ENCODE assay signal across 1 cellular context in the genomic region with DNA sequence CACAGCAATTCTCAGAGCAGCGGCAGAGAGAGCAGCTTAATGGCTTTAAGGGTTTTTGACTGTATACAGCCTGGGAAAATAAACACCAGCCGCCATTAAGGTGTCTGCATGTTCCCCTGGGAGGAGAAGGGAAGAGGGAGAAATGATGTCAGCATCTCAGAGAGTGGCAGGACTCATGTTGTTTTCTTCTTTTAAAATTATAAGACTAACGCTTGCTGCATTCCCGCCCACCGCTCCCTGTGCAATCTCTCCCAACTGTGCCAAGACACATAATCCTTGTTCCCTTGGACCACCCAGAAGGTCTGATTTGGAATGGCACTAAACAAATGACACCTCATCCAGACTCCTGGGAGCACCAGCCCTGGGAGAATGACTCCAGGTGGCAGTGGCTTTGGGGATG.
TF ChIP-seq lines count a peak whose summit lies in the region.

No MANE protein-coding gene starts in this region.

TF ChIP-seq in HEK293, 187 proteins besides CTCF, POLR2A, EP300 and RAD21 (continued from another document):
- TF ChIP-seq, protein P1, sequence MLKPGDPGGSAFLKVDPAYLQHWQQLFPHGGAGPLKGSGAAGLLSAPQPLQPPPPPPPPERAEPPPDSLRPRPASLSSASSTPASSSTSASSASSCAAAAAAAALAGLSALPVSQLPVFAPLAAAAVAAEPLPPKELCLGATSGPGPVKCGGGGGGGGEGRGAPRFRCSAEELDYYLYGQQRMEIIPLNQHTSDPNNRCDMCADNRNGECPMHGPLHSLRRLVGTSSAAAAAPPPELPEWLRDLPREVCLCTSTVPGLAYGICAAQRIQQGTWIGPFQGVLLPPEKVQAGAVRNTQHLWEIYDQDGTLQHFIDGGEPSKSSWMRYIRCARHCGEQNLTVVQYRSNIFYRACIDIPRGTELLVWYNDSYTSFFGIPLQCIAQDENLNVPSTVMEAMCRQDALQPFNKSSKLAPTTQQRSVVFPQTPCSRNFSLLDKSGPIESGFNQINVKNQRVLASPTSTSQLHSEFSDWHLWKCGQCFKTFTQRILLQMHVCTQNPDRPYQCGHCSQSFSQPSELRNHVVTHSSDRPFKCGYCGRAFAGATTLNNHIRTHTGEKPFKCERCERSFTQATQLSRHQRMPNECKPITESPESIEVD (tag by site-specific recombination; IDR thresholded peaks at IDR 0.05): no peak
- no peak for TF ChIP-seq ZNF544 (tag by site-specific recombination; IDR thresholded peaks at IDR 0.05)
- TF ChIP-seq, protein P2, sequence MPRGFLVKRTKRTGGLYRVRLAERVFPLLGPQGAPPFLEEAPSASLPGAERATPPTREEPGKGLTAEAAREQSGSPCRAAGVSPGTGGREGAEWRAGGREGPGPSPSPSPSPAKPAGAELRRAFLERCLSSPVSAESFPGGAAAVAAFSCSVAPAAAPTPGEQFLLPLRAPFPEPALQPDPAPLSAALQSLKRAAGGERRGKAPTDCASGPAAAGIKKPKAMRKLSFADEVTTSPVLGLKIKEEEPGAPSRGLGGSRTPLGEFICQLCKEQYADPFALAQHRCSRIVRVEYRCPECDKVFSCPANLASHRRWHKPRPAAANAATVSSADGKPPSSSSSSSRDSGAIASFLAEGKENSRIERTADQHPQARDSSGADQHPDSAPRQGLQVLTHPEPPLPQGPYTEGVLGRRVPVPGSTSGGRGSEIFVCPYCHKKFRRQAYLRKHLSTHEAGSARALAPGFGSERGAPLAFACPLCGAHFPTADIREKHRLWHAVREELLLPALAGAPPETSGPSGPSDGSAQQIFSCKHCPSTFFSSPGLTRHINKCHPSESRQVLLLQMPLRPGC (tag by site-specific recombination; IDR thresholded peaks at IDR 0.05): peak; percentile 34; the same call in 1 of the 2 replicates
- 0 out of 2 replicates have a peak, but pooled peaks have one; percentile 27 for TF ChIP-seq ZNF600 (tag by site-specific recombination; IDR thresholded peaks at IDR 0.05)
- TF ChIP-seq, protein P3, sequence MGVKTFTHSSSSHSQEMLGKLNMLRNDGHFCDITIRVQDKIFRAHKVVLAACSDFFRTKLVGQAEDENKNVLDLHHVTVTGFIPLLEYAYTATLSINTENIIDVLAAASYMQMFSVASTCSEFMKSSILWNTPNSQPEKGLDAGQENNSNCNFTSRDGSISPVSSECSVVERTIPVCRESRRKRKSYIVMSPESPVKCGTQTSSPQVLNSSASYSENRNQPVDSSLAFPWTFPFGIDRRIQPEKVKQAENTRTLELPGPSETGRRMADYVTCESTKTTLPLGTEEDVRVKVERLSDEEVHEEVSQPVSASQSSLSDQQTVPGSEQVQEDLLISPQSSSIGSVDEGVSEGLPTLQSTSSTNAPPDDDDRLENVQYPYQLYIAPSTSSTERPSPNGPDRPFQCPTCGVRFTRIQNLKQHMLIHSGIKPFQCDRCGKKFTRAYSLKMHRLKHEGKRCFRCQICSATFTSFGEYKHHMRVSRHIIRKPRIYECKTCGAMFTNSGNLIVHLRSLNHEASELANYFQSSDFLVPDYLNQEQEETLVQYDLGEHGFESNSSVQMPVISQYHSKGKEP (tag by site-specific recombination; IDR thresholded peaks at IDR 0.05): 0 out of 2 replicates have a peak, but pooled peaks have one; percentile 9
- TF ChIP-seq ZNF549 (tag by site-specific recombination; IDR thresholded peaks at IDR 0.05): no peak
- no peak for TF ChIP-seq ZNF423 (tag by site-specific recombination; IDR thresholded peaks at IDR 0.05)
- TF ChIP-seq, protein P4, sequence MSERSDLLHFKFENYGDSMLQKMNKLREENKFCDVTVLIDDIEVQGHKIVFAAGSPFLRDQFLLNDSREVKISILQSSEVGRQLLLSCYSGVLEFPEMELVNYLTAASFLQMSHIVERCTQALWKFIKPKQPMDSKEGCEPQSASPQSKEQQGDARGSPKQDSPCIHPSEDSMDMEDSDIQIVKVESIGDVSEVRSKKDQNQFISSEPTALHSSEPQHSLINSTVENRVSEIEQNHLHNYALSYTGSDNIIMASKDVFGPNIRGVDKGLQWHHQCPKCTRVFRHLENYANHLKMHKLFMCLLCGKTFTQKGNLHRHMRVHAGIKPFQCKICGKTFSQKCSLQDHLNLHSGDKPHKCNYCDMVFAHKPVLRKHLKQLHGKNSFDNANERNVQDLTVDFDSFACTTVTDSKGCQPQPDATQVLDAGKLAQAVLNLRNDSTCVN (tag by site-specific recombination; optimal IDR thresholded peaks at IDR 0.05): no peak
- TF ChIP-seq ZNF610 (tag by site-specific recombination; IDR thresholded peaks at IDR 0.05; ENCODE audit: borderline replicate concordance): no peak
- peak; percentile 38; the same call in 1 of the 2 replicates for TF ChIP-seq ZNF629 (tag by site-specific recombination; IDR thresholded peaks at IDR 0.05)
- TF ChIP-seq FEZF1 (tag by site-specific recombination; IDR thresholded peaks at IDR 0.05): peak; percentile 65
- 0 out of 2 replicates have a peak, but pooled peaks have one; percentile 14 for TF ChIP-seq SP7 (tag by site-specific recombination; IDR thresholded peaks at IDR 0.05)
